ENCODE assay signal across 1 cellular context in genomic region chr11:93444671-93445073, GRCh38.
A peak's percentile ranks its signal among the peaks of the same experiment; 100 is the strongest.
TF ChIP-seq lines count a peak whose summit lies in the region.

No MANE protein-coding gene starts in this region.

TF ChIP-seq in H1, 55 proteins besides CTCF, POLR2A, EP300 and RAD21 (continued from another document):
- TF ChIP-seq CHD1 (IDR thresholded peaks at IDR 0.05; ENCODE audit: low read depth, low read length): no peak
- TF ChIP-seq BRCA1 (IDR thresholded peaks at IDR 0.05; ENCODE audit: low read depth, low read length): no peak
- no peak for TF ChIP-seq FOSL1 (IDR thresholded peaks at IDR 0.05; ENCODE audit: insufficient read depth, low read depth, low read length)
- TF ChIP-seq PHF8 (conservative IDR thresholded peaks at IDR 0.05; ENCODE audit: low read depth, low read length): no peak
- TF ChIP-seq JUND (IDR thresholded peaks at IDR 0.05; ENCODE audit: low read length): no peak
- peak in 1 of 2 experiments; percentile 36; a peak in 1 of 4 replicates for TF ChIP-seq SIN3A (conservative IDR thresholded peaks at IDR 0.05 in 1 of 2, IDR thresholded peaks at IDR 0.05 in 1 of 2; ENCODE audit: low read depth in 1 of 2, low read length in 2 of 2)
- TF ChIP-seq ASH2L (IDR thresholded peaks at IDR 0.05; ENCODE audit: low read length): peak; percentile 98
- TF ChIP-seq SP4 (IDR thresholded peaks at IDR 0.05; ENCODE audit: low read length): no peak
- no peak for TF ChIP-seq CHD7 (IDR thresholded peaks at IDR 0.05; ENCODE audit: insufficient replicate concordance, low read length)
- no peak for TF ChIP-seq HDAC6 (IDR thresholded peaks at IDR 0.05; ENCODE audit: low read depth, low read length)
- TF ChIP-seq CHD2 (IDR thresholded peaks at IDR 0.05; ENCODE audit: low read length): peak; percentile 32; the same call in 1 of the 2 replicates
- TF ChIP-seq KDM1A (IDR thresholded peaks at IDR 0.05; ENCODE audit: borderline replicate concordance, low read length): no peak
- no peak for TF ChIP-seq SAP30 (IDR thresholded peaks at IDR 0.05; ENCODE audit: insufficient read depth, insufficient replicate concordance, low read length)
- peak; percentile 99 for TF ChIP-seq RBBP5 (IDR thresholded peaks at IDR 0.05; ENCODE audit: borderline replicate concordance, low read depth, low read length)
- peak; percentile 77; the same call in 1 of the 2 replicates for TF ChIP-seq SP1 (IDR thresholded peaks at IDR 0.05; ENCODE audit: low read depth, low read length)
- 0 out of 2 replicates have a peak, but pooled peaks have one; percentile 6 for TF ChIP-seq TCF12 (IDR thresholded peaks at IDR 0.05; ENCODE audit: low read depth, low read length)
- TF ChIP-seq RFX5 (IDR thresholded peaks at IDR 0.05; ENCODE audit: borderline replicate concordance, low read depth, low read length): no peak
- TF ChIP-seq GTF2F1 (IDR thresholded peaks at IDR 0.05; ENCODE audit: borderline replicate concordance, low read depth, low read length): no peak
- TF ChIP-seq RNF2 (IDR thresholded peaks at IDR 0.05; ENCODE audit: borderline replicate concordance, low read depth, low read length, missing control alignments, poor library complexity, severe bottlenecking): no peak
- TF ChIP-seq, protein P1, sequence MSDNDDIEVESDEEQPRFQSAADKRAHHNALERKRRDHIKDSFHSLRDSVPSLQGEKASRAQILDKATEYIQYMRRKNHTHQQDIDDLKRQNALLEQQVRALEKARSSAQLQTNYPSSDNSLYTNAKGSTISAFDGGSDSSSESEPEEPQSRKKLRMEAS (IDR thresholded peaks at IDR 0.05): peak; percentile 26; the same call in 1 of the 2 replicates
- TF ChIP-seq EGR1 (IDR thresholded peaks at IDR 0.05; ENCODE audit: borderline replicate concordance, low read depth, low read length): 0 out of 2 replicates have a peak, but pooled peaks have one; percentile 55
- no peak for TF ChIP-seq JUN (IDR thresholded peaks at IDR 0.05; ENCODE audit: low read depth, low read length)
- peak; percentile 26 for TF ChIP-seq KDM4A (IDR thresholded peaks at IDR 0.05; ENCODE audit: low read depth, low read length, severe bottlenecking)
- TF ChIP-seq E2F6 (IDR thresholded peaks at IDR 0.05): no peak
- no peak for TF ChIP-seq SP2 (IDR thresholded peaks at IDR 0.05; ENCODE audit: low read length)
- TF ChIP-seq NANOG (IDR thresholded peaks at IDR 0.05; ENCODE audit: insufficient read depth, low read depth, low read length, poor library complexity, severe bottlenecking): no peak
- no peak for TF ChIP-seq NRF1 (IDR thresholded peaks at IDR 0.05; ENCODE audit: low read depth, low read length)
- no peak for TF ChIP-seq USF2 (IDR thresholded peaks at IDR 0.05; ENCODE audit: low read length)
- peak; percentile 55; the same call in 1 of the 2 replicates for TF ChIP-seq POLR2AphosphoS5 (IDR thresholded peaks at IDR 0.05; ENCODE audit: low read depth, low read length)
- TF ChIP-seq, protein P2, sequence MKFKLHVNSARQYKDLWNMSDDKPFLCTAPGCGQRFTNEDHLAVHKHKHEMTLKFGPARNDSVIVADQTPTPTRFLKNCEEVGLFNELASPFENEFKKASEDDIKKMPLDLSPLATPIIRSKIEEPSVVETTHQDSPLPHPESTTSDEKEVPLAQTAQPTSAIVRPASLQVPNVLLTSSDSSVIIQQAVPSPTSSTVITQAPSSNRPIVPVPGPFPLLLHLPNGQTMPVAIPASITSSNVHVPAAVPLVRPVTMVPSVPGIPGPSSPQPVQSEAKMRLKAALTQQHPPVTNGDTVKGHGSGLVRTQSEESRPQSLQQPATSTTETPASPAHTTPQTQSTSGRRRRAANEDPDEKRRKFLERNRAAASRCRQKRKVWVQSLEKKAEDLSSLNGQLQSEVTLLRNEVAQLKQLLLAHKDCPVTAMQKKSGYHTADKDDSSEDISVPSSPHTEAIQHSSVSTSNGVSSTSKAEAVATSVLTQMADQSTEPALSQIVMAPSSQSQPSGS (IDR thresholded peaks at IDR 0.05; ENCODE audit: low read length): 0 out of 2 replicates have a peak, but pooled peaks have one; percentile 31
- peak; percentile 65 for TF ChIP-seq TAF1 (IDR thresholded peaks at IDR 0.05; ENCODE audit: low read depth, low read length)
- no peak for TF ChIP-seq CBX8 (IDR thresholded peaks at IDR 0.05; ENCODE audit: borderline replicate concordance, low read depth, low read length)
